1 cellular context compared by ENCODE assay signal in the genomic region with DNA sequence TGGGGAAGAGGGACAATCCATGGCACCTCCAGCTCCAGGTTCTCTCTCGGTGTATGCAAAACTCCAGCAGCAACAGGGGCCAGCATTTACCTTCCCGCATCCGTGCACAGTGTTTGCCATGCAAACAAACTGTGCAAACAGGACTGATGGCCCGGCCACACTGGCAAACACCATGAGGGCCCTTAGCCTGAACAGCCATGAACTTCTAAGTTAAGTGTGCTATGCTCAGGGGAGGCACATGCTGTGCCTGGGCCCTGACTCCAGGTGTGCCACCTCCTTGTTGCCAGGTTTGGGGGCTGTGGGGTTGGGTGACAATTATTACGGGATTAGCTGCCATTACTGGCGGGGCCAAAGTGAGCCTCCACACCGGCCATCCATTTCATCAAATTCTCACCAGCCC.
A peak's percentile ranks its signal among the peaks of the same experiment; 100 is the strongest.
TF ChIP-seq lines count a peak whose summit lies in the region.

No MANE protein-coding gene starts in this region.

TF ChIP-seq in HepG2, 621 proteins besides CTCF, POLR2A, EP300 and RAD21 (continued from another document and continues in another):
- TF ChIP-seq, protein P1, sequence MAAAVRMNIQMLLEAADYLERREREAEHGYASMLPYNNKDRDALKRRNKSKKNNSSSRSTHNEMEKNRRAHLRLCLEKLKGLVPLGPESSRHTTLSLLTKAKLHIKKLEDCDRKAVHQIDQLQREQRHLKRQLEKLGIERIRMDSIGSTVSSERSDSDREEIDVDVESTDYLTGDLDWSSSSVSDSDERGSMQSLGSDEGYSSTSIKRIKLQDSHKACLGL (CRISPR knock-in tag; IDR thresholded peaks at IDR 0.05), result peak; percentile 65; the same call in 1 of the 2 replicates
- TF ChIP-seq SRY (CRISPR knock-in tag; IDR thresholded peaks at IDR 0.05) (no peak), ZNF30 (CRISPR knock-in tag; IDR thresholded peaks at IDR 0.05) (no peak), ZNF460 (CRISPR knock-in tag; IDR thresholded peaks at IDR 0.05; ENCODE audit: borderline replicate concordance) (no peak), BCLAF1 (IDR thresholded peaks at IDR 0.05) (no peak), PRMT3 (CRISPR knock-in tag; IDR thresholded peaks at IDR 0.05; ENCODE audit: borderline replicate concordance, low read depth) (no peak), ZNF781 (CRISPR knock-in tag; IDR thresholded peaks at IDR 0.05; ENCODE audit: borderline replicate concordance, not compliant biosample characterization) (peak; percentile 59), CENPX (CRISPR knock-in tag; IDR thresholded peaks at IDR 0.05) (no peak), THAP11 (CRISPR knock-in tag; IDR thresholded peaks at IDR 0.05) (peak; percentile 56), KAT2B (IDR thresholded peaks at IDR 0.05; ENCODE audit: borderline replicate concordance, low read depth, low read length) (no peak), ZNF496 (CRISPR knock-in tag; IDR thresholded peaks at IDR 0.05; ENCODE audit: insufficient replicate concordance) (no peak), MAZ (IDR thresholded peaks at IDR 0.05; ENCODE audit: borderline replicate concordance, low read depth, low read length) (no peak), MAZ (CRISPR knock-in tag; IDR thresholded peaks at IDR 0.05; ENCODE audit: low read depth) (no peak), HES4 (CRISPR knock-in tag; IDR thresholded peaks at IDR 0.05; ENCODE audit: borderline replicate concordance) (no peak), HINFP (CRISPR knock-in tag; IDR thresholded peaks at IDR 0.05; ENCODE audit: low read depth) (peak; percentile 55; the same call in 1 of the 2 replicates), GLI4 (CRISPR knock-in tag; IDR thresholded peaks at IDR 0.05; ENCODE audit: borderline replicate concordance) (no peak), THAP7 (CRISPR knock-in tag; IDR thresholded peaks at IDR 0.05) (0 out of 2 replicates have a peak, but pooled peaks have one; percentile 80), CREM (IDR thresholded peaks at IDR 0.05) (no peak; the same call in 1 of the 2 replicates), CREM (CRISPR knock-in tag; IDR thresholded peaks at IDR 0.05) (no peak), ZBTB42 (CRISPR knock-in tag; IDR thresholded peaks at IDR 0.05) (no peak), TCF7L2 (IDR thresholded peaks at IDR 0.05; ENCODE audit: low read depth, low read length) (no peak), ZSCAN29 (CRISPR knock-in tag; conservative IDR thresholded peaks at IDR 0.05) (no peak; the same call in 1 of the 2 replicates), KDM6A (CRISPR knock-in tag; IDR thresholded peaks at IDR 0.05; ENCODE audit: low read depth) (peak; percentile 39; the same call in 1 of the 2 replicates), CBFB (CRISPR knock-in tag; IDR thresholded peaks at IDR 0.05) (0 out of 2 replicates have a peak, but pooled peaks have one; percentile 56), ARID3A (IDR thresholded peaks at IDR 0.05; ENCODE audit: low read depth, low read length) (no peak), YY1 (IDR thresholded peaks at IDR 0.05; ENCODE audit: insufficient read depth, insufficient replicate concordance, low read depth, low read length) (no peak), KDM4B (CRISPR knock-in tag; IDR thresholded peaks at IDR 0.05) (peak; percentile 84; the same call in 1 of the 2 replicates), FOXC1 (CRISPR knock-in tag; IDR thresholded peaks at IDR 0.05; ENCODE audit: borderline replicate concordance) (no peak), ZNF557 (CRISPR knock-in tag; IDR thresholded peaks at IDR 0.05) (no peak), MLX (CRISPR knock-in tag; IDR thresholded peaks at IDR 0.05) (peak; percentile 86), TBX2 (CRISPR knock-in tag; IDR thresholded peaks at IDR 0.05; ENCODE audit: borderline replicate concordance) (peak; percentile 90; the same call in 1 of the 2 replicates), POLR2AphosphoS5 (IDR thresholded peaks at IDR 0.05; ENCODE audit: low read depth, low read length) (no peak), USF2 (IDR thresholded peaks at IDR 0.05; ENCODE audit: low read depth, low read length) (no peak), USF2 (CRISPR knock-in tag; IDR thresholded peaks at IDR 0.05; ENCODE audit: borderline replicate concordance) (no peak), ZC3H13 (CRISPR knock-in tag; IDR thresholded peaks at IDR 0.05) (no peak), ZKSCAN1 (IDR thresholded peaks at IDR 0.05; ENCODE audit: low read length) (no peak), REXO4 (CRISPR knock-in tag; IDR thresholded peaks at IDR 0.05; ENCODE audit: borderline replicate concordance) (no peak), ZNF780A (CRISPR knock-in tag; IDR thresholded peaks at IDR 0.05) (no peak), ZNF552 (CRISPR knock-in tag; IDR thresholded peaks at IDR 0.05; ENCODE audit: borderline replicate concordance) (no peak), ZFAT (CRISPR knock-in tag; conservative IDR thresholded peaks at IDR 0.05) (no peak), RORA (CRISPR knock-in tag; IDR thresholded peaks at IDR 0.05) (no peak), MAFF (IDR thresholded peaks at IDR 0.05; ENCODE audit: low read depth, low read length) (no peak), MAX (IDR thresholded peaks at IDR 0.05) (peak; percentile 84), ZNF672 (CRISPR knock-in tag; IDR thresholded peaks at IDR 0.05) (no peak), ZNF678 (CRISPR knock-in tag; IDR thresholded peaks at IDR 0.05) (no peak), THAP9 (CRISPR knock-in tag; IDR thresholded peaks at IDR 0.05; ENCODE audit: borderline replicate concordance) (no peak), ZNF766 (CRISPR knock-in tag; IDR thresholded peaks at IDR 0.05; ENCODE audit: borderline replicate concordance) (peak; percentile 39; the same call in 1 of the 2 replicates), NFATC3 (CRISPR knock-in tag; IDR thresholded peaks at IDR 0.05) (no peak), BHLHE40 (IDR thresholded peaks at IDR 0.05; ENCODE audit: low read length) (peak; percentile 86), ZNF749 (CRISPR knock-in tag; IDR thresholded peaks at IDR 0.05; ENCODE audit: borderline replicate concordance) (no peak)
- TF ChIP-seq, protein P2, sequence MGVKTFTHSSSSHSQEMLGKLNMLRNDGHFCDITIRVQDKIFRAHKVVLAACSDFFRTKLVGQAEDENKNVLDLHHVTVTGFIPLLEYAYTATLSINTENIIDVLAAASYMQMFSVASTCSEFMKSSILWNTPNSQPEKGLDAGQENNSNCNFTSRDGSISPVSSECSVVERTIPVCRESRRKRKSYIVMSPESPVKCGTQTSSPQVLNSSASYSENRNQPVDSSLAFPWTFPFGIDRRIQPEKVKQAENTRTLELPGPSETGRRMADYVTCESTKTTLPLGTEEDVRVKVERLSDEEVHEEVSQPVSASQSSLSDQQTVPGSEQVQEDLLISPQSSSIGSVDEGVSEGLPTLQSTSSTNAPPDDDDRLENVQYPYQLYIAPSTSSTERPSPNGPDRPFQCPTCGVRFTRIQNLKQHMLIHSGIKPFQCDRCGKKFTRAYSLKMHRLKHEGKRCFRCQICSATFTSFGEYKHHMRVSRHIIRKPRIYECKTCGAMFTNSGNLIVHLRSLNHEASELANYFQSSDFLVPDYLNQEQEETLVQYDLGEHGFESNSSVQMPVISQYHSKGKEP (CRISPR knock-in tag; IDR thresholded peaks at IDR 0.05), result no peak
- TF ChIP-seq, protein P3, sequence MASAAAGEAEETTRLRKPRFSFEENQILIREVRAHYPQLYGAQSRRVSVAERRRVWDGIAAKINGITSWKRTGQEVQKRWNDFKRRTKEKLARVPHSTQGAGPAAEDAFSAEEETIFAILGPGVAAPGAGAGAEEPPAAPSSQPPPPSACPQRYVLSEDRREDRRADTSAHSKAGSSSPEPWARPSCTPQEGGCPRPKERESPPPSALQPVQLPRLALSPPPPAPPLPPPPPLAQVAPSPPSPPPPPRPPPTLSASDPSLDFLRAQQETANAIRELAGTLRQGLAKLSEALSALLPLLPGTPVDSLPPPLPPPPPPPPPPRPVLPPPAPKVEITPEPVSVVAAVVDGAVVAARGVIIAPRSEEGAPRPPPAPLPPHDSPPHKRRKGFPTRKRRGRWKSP (CRISPR knock-in tag; IDR thresholded peaks at IDR 0.05), result no peak
